In genomic region chr14:51652168-51653095, GRCh38 we compare ENCODE assay signal across 1 cellular context.
TF ChIP-seq lines count a peak whose summit lies in the region.

No MANE protein-coding gene starts in this region.

TF ChIP-seq in HEK293, 187 proteins besides CTCF, POLR2A, EP300 and RAD21 (continued from another document):
- no peak for TF ChIP-seq ZNF148 (tag by site-specific recombination; IDR thresholded peaks at IDR 0.05; ENCODE audit: borderline replicate concordance)
- TF ChIP-seq SETDB1 (IDR thresholded peaks at IDR 0.05; ENCODE audit: insufficient read length, low read length): no peak
- TF ChIP-seq SCRT2 (tag by site-specific recombination; IDR thresholded peaks at IDR 0.05): 0 out of 2 replicates have a peak, but pooled peaks have one; percentile 21
- no peak for TF ChIP-seq ZNF596 (tag by site-specific recombination; IDR thresholded peaks at IDR 0.05)
- TF ChIP-seq ZNF558 (tag by site-specific recombination; IDR thresholded peaks at IDR 0.05): no peak
- TF ChIP-seq ZNF660 (tag by site-specific recombination; IDR thresholded peaks at IDR 0.05): 0 out of 2 replicates have a peak, but pooled peaks have one; percentile 6
TF ChIP-seq in HEK293: peak in this region for 22.
